In the genomic region with DNA sequence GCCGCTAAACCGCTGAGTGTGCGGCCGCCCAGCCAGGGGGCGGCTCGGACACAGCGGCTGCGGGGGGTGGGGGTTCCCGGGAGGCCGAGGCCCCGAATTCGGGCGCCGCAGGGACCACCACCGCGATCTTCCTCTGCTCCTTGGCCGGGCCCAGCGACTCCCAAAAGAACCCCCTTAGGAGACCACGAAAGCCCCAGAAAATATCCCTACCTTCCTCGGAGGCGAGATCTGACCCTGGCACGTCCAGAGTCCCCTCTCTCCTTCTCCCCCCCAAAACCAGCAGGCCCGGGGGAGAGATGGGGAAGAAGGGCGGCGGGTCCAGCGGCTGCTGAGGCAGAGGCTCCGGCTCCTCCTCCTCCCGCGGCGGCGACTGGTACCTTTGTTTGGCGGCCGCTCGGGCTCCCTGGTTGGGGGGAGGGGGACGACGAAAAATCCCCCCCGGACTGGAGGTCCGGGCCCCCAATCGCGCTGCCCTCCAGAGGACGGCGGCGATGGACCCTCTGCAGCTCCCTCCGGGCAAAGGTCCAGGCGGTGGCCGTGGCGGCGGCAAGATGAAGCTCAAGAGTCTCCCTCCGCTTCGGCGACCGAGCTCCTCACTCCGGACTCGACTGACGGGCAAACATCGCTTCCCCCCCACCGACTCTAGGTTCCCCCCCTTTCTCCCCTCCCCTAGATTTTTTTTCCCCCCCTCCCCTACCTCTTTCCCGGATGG, we compare ENCODE assay signal across 8 cellular contexts. TPM values are rescaled to one million over a fixed set of nuclear protein-coding genes. Genes with fewer than 3 reads are reported as not detected.
DNase-seq lines count a peak whose midpoint lies in the region; ATAC-seq and TF ChIP-seq lines count a peak whose summit lies in the region.

A gene with protein sequence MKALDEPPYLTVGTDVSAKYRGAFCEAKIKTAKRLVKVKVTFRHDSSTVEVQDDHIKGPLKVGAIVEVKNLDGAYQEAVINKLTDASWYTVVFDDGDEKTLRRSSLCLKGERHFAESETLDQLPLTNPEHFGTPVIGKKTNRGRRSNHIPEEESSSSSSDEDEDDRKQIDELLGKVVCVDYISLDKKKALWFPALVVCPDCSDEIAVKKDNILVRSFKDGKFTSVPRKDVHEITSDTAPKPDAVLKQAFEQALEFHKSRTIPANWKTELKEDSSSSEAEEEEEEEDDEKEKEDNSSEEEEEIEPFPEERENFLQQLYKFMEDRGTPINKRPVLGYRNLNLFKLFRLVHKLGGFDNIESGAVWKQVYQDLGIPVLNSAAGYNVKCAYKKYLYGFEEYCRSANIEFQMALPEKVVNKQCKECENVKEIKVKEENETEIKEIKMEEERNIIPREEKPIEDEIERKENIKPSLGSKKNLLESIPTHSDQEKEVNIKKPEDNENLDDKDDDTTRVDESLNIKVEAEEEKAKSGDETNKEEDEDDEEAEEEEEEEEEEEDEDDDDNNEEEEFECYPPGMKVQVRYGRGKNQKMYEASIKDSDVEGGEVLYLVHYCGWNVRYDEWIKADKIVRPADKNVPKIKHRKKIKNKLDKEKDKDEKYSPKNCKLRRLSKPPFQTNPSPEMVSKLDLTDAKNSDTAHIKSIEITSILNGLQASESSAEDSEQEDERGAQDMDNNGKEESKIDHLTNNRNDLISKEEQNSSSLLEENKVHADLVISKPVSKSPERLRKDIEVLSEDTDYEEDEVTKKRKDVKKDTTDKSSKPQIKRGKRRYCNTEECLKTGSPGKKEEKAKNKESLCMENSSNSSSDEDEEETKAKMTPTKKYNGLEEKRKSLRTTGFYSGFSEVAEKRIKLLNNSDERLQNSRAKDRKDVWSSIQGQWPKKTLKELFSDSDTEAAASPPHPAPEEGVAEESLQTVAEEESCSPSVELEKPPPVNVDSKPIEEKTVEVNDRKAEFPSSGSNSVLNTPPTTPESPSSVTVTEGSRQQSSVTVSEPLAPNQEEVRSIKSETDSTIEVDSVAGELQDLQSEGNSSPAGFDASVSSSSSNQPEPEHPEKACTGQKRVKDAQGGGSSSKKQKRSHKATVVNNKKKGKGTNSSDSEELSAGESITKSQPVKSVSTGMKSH (N-terminal part only) (minus strand): TSS at position 621 of the 712 bp plus-strand sequence. CDS start 1,260 bp downstream, outside the sequence.

- CTCF ChIA-PET in BJ (lab: Yijun Ruan, JAX), result interaction anchor here (1.0 to 4.5 kb wide), 3 partner anchors 22 to 88 kb away, joined by 3 to 21 read pairs (median 3); no protein-coding TSS in a partner anchor
- CTCF ChIA-PET in T-cell (lab: Charles Lee), result interaction anchor here in 1 of 2 donors (0.5 to 1.5 kb wide), 4 partner anchors 21 to 223 kb away, joined by 3 to 5 read pairs (median 3); no protein-coding TSS in a partner anchor

- H3K9me3 ChIP-seq in ectodermal cell (ENCODE audit: control insufficient read depth, low read length), result no peaks in the 10 kb centered on the region
- no peaks in the 10 kb centered on the region for H3K9me3 ChIP-seq in mesodermal cell (ENCODE audit: control insufficient read depth, low read length)

- H3K4me3 Mint-ChIP-seq in T-cell, result peak within 1 kb of the TSS in 2 of 3 donors; percentile 99 to 100

- no peaks in the 10 kb centered on the region for H3K27me3 Mint-ChIP-seq in T-cell

- H3K4me3 ChIP-seq in BJ (ENCODE audit: low read depth, low read length) (peak within 1 kb of the TSS; percentile 94), ectodermal cell (ENCODE audit: insufficient read depth, low read depth, low read length) (peak within 1 kb of the TSS; percentile 98), mesodermal cell (ENCODE audit: extremely low read depth, insufficient read depth, low read length, poor library complexity, severe bottlenecking) (peak within 1 kb of the TSS; percentile 94)

- H3K4me1 ChIP-seq in ectodermal cell (ENCODE audit: control insufficient read depth, insufficient read depth, low read length), result peaks cover 22% of the 10 kb centered on the region
- peaks cover 9% of the 10 kb centered on the region for H3K4me1 ChIP-seq in mesodermal cell (ENCODE audit: control insufficient read depth, insufficient read depth, low read length, poor library complexity, severe bottlenecking)

- no peak for DNase-seq in BJ (ENCODE audit: low read depth)
- peak in 7 of 34 experiments; percentile 29 to 63 (median 48) for DNase-seq in T-cell
- no peak for DNase-seq in NOMO-1 treated with dmso at 0.1 percent for 144 hours (lab: John Stamatoyannopoulos, UW; ENCODE audit: unreplicated experiment)

- peaks cover 30 to 34% (median 34%) of the 10 kb centered on the region in 3 donors for H3K4me1 Mint-ChIP-seq in T-cell

- H3K27ac ChIP-seq in ectodermal cell (ENCODE audit: insufficient read depth, low read depth, low read length, poor library complexity, severe bottlenecking), result peak within 1 kb of the TSS; percentile 94
- peak within 1 kb of the TSS; percentile 97 for H3K27ac ChIP-seq in mesodermal cell (ENCODE audit: low read depth, low read length, severe bottlenecking)
- peak within 1 kb of the TSS; percentile 91 for H3K27ac ChIP-seq in temporal lobe (ENCODE audit: low read depth, low read length)

- no peak for TF ChIP-seq CTCF in BJ (IDR thresholded peaks at IDR 0.05; ENCODE audit: insufficient read depth, low read depth, low read length)

- H3K36me3 Mint-ChIP-seq in T-cell, result peaks cover 16% of the 10 kb centered on the region

- H3K36me3 ChIP-seq in BJ (ENCODE audit: control insufficient read depth, insufficient read depth, low read length) (no peaks in the 10 kb centered on the region), ectodermal cell (ENCODE audit: control insufficient read depth, insufficient read depth, low read length) (no peaks in the 10 kb centered on the region), mesodermal cell (ENCODE audit: control insufficient read depth, insufficient read depth, low read length) (peaks cover 14% of the 10 kb centered on the region)

- H3K9me3 Mint-ChIP-seq in T-cell, result no peaks in the 10 kb centered on the region

- WGBS in ectodermal cell, 2 experiments, result 0% methylated on average over 57 to 58 of the region's 58 CpGs
- 0% methylated on average over 13 to 41 of the region's 58 CpGs for WGBS in mesodermal cell (ENCODE audit: insufficient coverage in 2 of 2), 2 experiments

- ATAC-seq in GM19035 (IDR thresholded peaks at IDR 0.05; ENCODE audit: unreplicated experiment) (peak; percentile 9), HG03354 (IDR thresholded peaks at IDR 0.05; ENCODE audit: poor library complexity, severe bottlenecking, unreplicated experiment) (peak; percentile 9), T-cell (replicated peaks in 1 of 4) (peak in 2 of 4 experiments; percentile 5 to 6)

- POLR2A ChIA-PET in BJ (lab: Charles Lee), result interaction anchor here (0.6 to 0.7 kb wide), 5 partner anchors 13 to 345 kb away, joined by 3 to 12 read pairs (median 5); no protein-coding TSS in a partner anchor
- POLR2A ChIA-PET in T-cell (lab: Charles Lee), result interaction anchor here (0.6 to 1.9 kb wide), 9 partner anchors 9 to 167 kb away, joined by 3 to 6 read pairs (median 4); a partner anchor contains a TSS

- peak within 1 kb of the TSS; percentile 96 to 97 for H3K27ac Mint-ChIP-seq in T-cell

- no peaks in the 10 kb centered on the region for H3K27me3 ChIP-seq in BJ (ENCODE audit: control insufficient read depth, insufficient read depth, low read length)
- H3K27me3 ChIP-seq in ectodermal cell (ENCODE audit: control insufficient read depth, insufficient read depth, low read length, poor library complexity, severe bottlenecking), result no peaks in the 10 kb centered on the region

RNA-seq across cellular contexts. Expression of the gene that starts here (rescaled TPM):
- 3.1 and 8.0 TPM in 2 replicates for polyA plus RNA-seq in BJ (2011; rRNA removed)
- 14.0 and 21.7 TPM in 2 replicates for polyA minus RNA-seq in BJ (2011; rRNA and poly(A)+ RNA removed)
- total RNA-seq in T-cell (100 to 1,000 TPM in 2 of 5 donors, 10 to 100 TPM in 3; 70.4 to 151 (median 79.1) TPM), temporal lobe (55.6 TPM)
- 46.3 TPM for polyA plus RNA-seq in ectodermal cell (2013, experiment 1 of 4)
- polyA plus RNA-seq in ectodermal cell (2013, experiment 2 of 4), result 48.0 TPM
- 41.4 TPM for polyA plus RNA-seq in ectodermal cell (2013, experiment 3 of 4)
- 49.9 TPM for polyA plus RNA-seq in ectodermal cell (2013, experiment 4 of 4)
- polyA plus RNA-seq in mesodermal cell (2013, experiment 1 of 2), result 33.7 TPM
- polyA plus RNA-seq in mesodermal cell (2013, experiment 2 of 2), result 37.8 TPM
